29 cellular contexts compared by ENCODE assay signal in the genomic region with DNA sequence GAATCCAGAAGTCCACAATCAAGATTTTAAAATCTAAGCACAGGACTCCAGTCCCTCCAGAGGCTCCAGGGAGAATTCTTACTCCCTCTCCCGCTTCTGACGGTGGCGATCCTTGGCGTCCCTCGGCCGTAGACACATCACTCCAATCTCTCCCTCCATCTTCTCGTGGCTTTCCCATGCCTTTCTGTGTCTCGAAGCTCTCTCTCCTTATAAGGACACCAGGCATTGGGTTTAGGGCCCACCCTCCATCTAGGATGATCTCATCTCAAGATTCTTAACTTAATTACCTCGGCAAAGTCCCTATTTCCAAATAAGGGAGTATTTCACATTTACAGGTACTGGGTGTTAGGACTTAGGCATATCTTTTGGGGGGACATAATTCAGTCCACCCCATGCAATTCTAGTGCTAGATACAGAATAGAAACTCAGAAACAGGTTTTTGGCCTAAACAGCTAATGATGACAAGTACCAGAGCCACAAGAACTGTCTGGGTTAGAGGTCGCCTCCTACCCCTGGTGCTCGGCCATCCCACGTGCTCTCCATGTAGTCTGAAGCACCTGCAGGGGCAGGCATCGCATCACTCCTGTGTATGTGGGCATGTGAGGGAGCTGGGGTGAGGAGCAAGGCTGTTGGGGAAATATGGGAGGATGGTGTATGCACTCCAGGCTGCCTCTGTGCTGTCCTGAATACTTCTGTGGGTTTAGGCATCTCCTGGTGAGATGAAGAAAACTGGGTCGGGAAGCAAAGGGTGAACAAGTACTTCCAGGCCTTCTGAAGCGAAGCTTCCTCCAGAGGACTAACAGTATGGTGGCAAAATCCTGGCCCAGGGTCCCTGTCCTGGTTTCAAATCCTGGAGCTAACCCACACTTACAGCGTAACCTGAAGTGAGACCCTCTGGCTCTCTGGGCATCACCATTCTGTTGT.
DNase-seq lines count a peak whose midpoint lies in the region; ATAC-seq and TF ChIP-seq lines count a peak whose summit lies in the region.
"Had no signal": no experiment of that assay in that cellular context is flagged by ENCODE, and none has a peak within 500 bp of the region (broad histone marks: within the 10 kb centered on the region; RNA-seq: fewer than 3 reads in every experiment).

No MANE protein-coding gene starts in this region.

- H3K27me3 Mint-ChIP-seq in activated T-cell treated with anti-CD3 and anti-CD28 coated beads, Interleukin-2, amount 50 U/mL, for 24 hours, result no peaks in the 10 kb centered on the region

- peak overlapping the region; percentile 56 for H2BK5ac ChIP-seq in trophoblast cell (ENCODE audit: low read depth, low read length, poor library complexity)

- no peak overlapping the region for H2AFZ ChIP-seq in hepatocyte
- no peak overlapping the region for H2AFZ ChIP-seq in trophoblast cell (ENCODE audit: insufficient read depth, low read length, poor library complexity)
- H2AFZ ChIP-seq: parathyroid adenoma had no signal

- peak overlapping the region; percentile 21 for H2AK5ac ChIP-seq in trophoblast cell (ENCODE audit: low read length)

- H4K12ac ChIP-seq in trophoblast cell (ENCODE audit: low read depth, low read length), result no peak overlapping the region

- H3K27ac Mint-ChIP-seq in activated T-cell treated with anti-CD3 and anti-CD28 coated beads, Interleukin-2, amount 50 U/mL, for 24 hours, result no peak overlapping the region
- H3K27ac Mint-ChIP-seq: activated CD8-positive, alpha-beta T cell treated with anti-CD3 and anti-CD28 coated beads, Interleukin-2, amount 10 ng/mL, durations not matched to agents 7 days and 5 days; activated naive CD8-positive, alpha-beta T cell treated with anti-CD3 and anti-CD28 coated beads, Interleukin-2, amount 50 U/mL, for 24 hours; CD8-positive, alpha-beta T cell; stimulated activated naive B cell treated with anti-CD40 and anti-IgM and Interleukin-4, amounts not matched to agents 10 μg/mL and 1 μg/mL and 100 μg/mL, for 72 hours had no signal

- H3K4me2 ChIP-seq in hepatocyte (no peak overlapping the region), trophoblast cell (ENCODE audit: low read length) (no peak overlapping the region)
- H3K4me2 ChIP-seq: A549, KMS-11 had no signal

- H3K4me1 Mint-ChIP-seq in activated T-cell treated with anti-CD3 and anti-CD28 coated beads, Interleukin-2, amount 50 U/mL, for 24 hours (ENCODE audit: low read depth), result no peaks in the 10 kb centered on the region
- H3K4me1 Mint-ChIP-seq: stimulated activated naive B cell treated with anti-CD40 and anti-IgM and Interleukin-4, amounts not matched to agents 10 μg/mL and 1 μg/mL and 100 μg/mL, for 72 hours had no signal

- H4K8ac ChIP-seq in trophoblast cell (ENCODE audit: low read depth, low read length), result peak overlapping the region; percentile 3

- H3K4me3 Mint-ChIP-seq in activated T-cell treated with anti-CD3 and anti-CD28 coated beads, Interleukin-2, amount 50 U/mL, for 24 hours, result no peak overlapping the region
- H3K4me3 Mint-ChIP-seq: activated CD8-positive, alpha-beta T cell treated with anti-CD3 and anti-CD28 coated beads, Interleukin-2, amount 10 ng/mL, durations not matched to agents 7 days and 5 days; activated naive CD8-positive, alpha-beta T cell treated with anti-CD3 and anti-CD28 coated beads, Interleukin-2, amount 50 U/mL, for 24 hours; CD8-positive, alpha-beta T cell; nephron progenitor cell; stimulated activated naive B cell treated with anti-CD40 and anti-IgM and Interleukin-4, amounts not matched to agents 10 μg/mL and 1 μg/mL and 100 μg/mL, for 72 hours had no signal

- no peak for ATAC-seq in HG03025 (IDR thresholded peaks at IDR 0.05; ENCODE audit: low FRiP score, unreplicated experiment)
- no peak for ATAC-seq in GM21515 (IDR thresholded peaks at IDR 0.05; ENCODE audit: unreplicated experiment)
- ATAC-seq: A549; activated CD8-positive, alpha-beta T cell treated with anti-CD3 and anti-CD28 coated beads, Interleukin-2, amount 10 ng/mL, durations not matched to agents 7 days and 5 days; activated naive CD8-positive, alpha-beta T cell treated with anti-CD3 and anti-CD28 coated beads, Interleukin-2, amount 50 U/mL, for 24 hours; CD8-positive, alpha-beta T cell; stimulated activated naive B cell treated with anti-CD40 and anti-IgM and Interleukin-4, amounts not matched to agents 10 μg/mL and 1 μg/mL and 100 μg/mL, for 72 hours had no signal

- TF ChIP-seq CTCF in hepatocyte (IDR thresholded peaks at IDR 0.05; ENCODE audit: poor library complexity), result no peak

- H2BK12ac ChIP-seq in trophoblast cell (ENCODE audit: low read length), result peak overlapping the region; percentile 84

- peak overlapping the region; percentile 12 for H3K14ac ChIP-seq in trophoblast cell (ENCODE audit: low read length)

- peak; percentile 8 for DNase-seq in activated T-cell treated with anti-CD3 and anti-CD28 coated beads, Interleukin-2, amount 50 U/mL, for 24 hours
- DNase-seq in activated T-cell treated with anti-CD3 and anti-CD28 coated beads, Interleukin-2, amount 50 U/mL, for 48 hours, result no peak
- DNase-seq in hepatocyte (ENCODE audit: low spot score) (no peak), trophoblast cell (no peak), NCI-H1436 (lab: John Stamatoyannopoulos, UW) (no peak), epidermal melanocyte (ENCODE audit: insufficient read length, low spot score) (no peak)
- DNase-seq: activated CD8-positive, alpha-beta T cell treated with anti-CD3 and anti-CD28 coated beads, Interleukin-2, amount 10 ng/mL, durations not matched to agents 7 days and 5 days; activated gamma-delta T cell treated with Interleukin-2 at 50 U/mL for 16 hours; activated naive CD8-positive, alpha-beta T cell treated with anti-CD3 and anti-CD28 coated beads, Interleukin-2, amount 50 U/mL, for 24 hours; CD8-positive, alpha-beta T cell; DMS153; dorsolateral prefrontal cortex; GDM1; left ventricle myocardium inferior; MM.1S; NCI-H1417; NCI-H2081; NCI-H226; nephron progenitor cell; sigmoid colon; stimulated activated CD4-positive, alpha-beta T cell treated with anti-CD3 and anti-CD28 coated beads, Interleukin-4, amount 100 ng/mL, for 4 hours; stimulated activated naive B cell treated with anti-CD40 and anti-IgM and Interleukin-4, amounts not matched to agents 10 μg/mL and 1 μg/mL and 100 μg/mL, for 72 hours had no signal

- H3K23ac ChIP-seq in trophoblast cell (ENCODE audit: low read length), result no peak overlapping the region

- H3K36me3 ChIP-seq in hepatocyte (replicated peaks; ENCODE audit: insufficient read depth, low read depth), result no peaks in the 10 kb centered on the region
- H3K36me3 ChIP-seq in trophoblast cell (ENCODE audit: control insufficient read depth in 1 of 2, insufficient read depth in 2 of 2, low read length in 2 of 2), result no peaks in the 10 kb centered on the region
- H3K36me3 ChIP-seq: HAP-1, left ventricle myocardium inferior, sigmoid colon, SJSA1 had no signal

- H3K27ac ChIP-seq in hepatocyte (peak overlapping the region; percentile 82), trophoblast cell (ENCODE audit: low read depth, low read length) (no peak overlapping the region)
- H3K27ac ChIP-seq: A549, dorsolateral prefrontal cortex, KMS-11, parathyroid adenoma, SJSA1 had no signal

- peaks cover 35% of the 10 kb centered on the region for H3K79me1 ChIP-seq in trophoblast cell (ENCODE audit: low read length)

- H3K18ac ChIP-seq in trophoblast cell (ENCODE audit: low read length), result peak overlapping the region; percentile 10

- H3K79me2 ChIP-seq in hepatocyte (no peaks in the 10 kb centered on the region), trophoblast cell (ENCODE audit: control insufficient read depth, insufficient read depth, low read length, poor library complexity) (peaks cover 8% of the 10 kb centered on the region)
- H3K79me2 ChIP-seq: parathyroid adenoma had no signal

- no peaks in the 10 kb centered on the region for H3K9me3 Mint-ChIP-seq in activated T-cell treated with anti-CD3 and anti-CD28 coated beads, Interleukin-2, amount 50 U/mL, for 24 hours
- H3K9me3 Mint-ChIP-seq: activated naive CD8-positive, alpha-beta T cell treated with anti-CD3 and anti-CD28 coated beads, Interleukin-2, amount 50 U/mL, for 24 hours; CD8-positive, alpha-beta T cell; nephron progenitor cell; stimulated activated naive B cell treated with anti-CD40 and anti-IgM and Interleukin-4, amounts not matched to agents 10 μg/mL and 1 μg/mL and 100 μg/mL, for 72 hours had no signal

- no peaks in the 10 kb centered on the region for H3K9me2 ChIP-seq in hepatocyte (replicated peaks; ENCODE audit: insufficient read depth)

- H2BK120ac ChIP-seq in trophoblast cell (ENCODE audit: insufficient read depth, low read length, poor library complexity), result peak overlapping the region; percentile 23

- H3K9ac ChIP-seq in trophoblast cell (ENCODE audit: low read length), result no peak overlapping the region
- H3K9ac ChIP-seq: KMS-11, parathyroid adenoma had no signal

- H4K20me1 ChIP-seq in hepatocyte (ENCODE audit: insufficient read depth, poor library complexity, severe bottlenecking), result no peaks in the 10 kb centered on the region

- H3K9me3 ChIP-seq in hepatocyte (ENCODE audit: low read depth), result no peaks in the 10 kb centered on the region
- no peaks in the 10 kb centered on the region for H3K9me3 ChIP-seq in trophoblast cell (ENCODE audit: insufficient read depth, low read depth, low read length)
- H3K9me3 ChIP-seq: A549, HAP-1, left ventricle myocardium inferior, sigmoid colon, SJSA1 had no signal

- WGBS in hepatocyte (ENCODE audit: low lambda C conversion rate, missing lambda C conversion rate), result 88% methylated on average over 16 of the region's 16 CpGs
- no CpG with 5 or more reads among the region's 16 CpGs for WGBS in trophoblast cell (ENCODE audit: extremely low coverage, insufficient coverage, insufficient read length)

- H3K27me3 ChIP-seq in hepatocyte, result no peaks in the 10 kb centered on the region
- no peaks in the 10 kb centered on the region for H3K27me3 ChIP-seq in trophoblast cell (ENCODE audit: insufficient read depth, low read length)
- H3K27me3 ChIP-seq: dorsolateral prefrontal cortex, sigmoid colon, SJSA1 had no signal

- H3K36me3 Mint-ChIP-seq in activated T-cell treated with anti-CD3 and anti-CD28 coated beads, Interleukin-2, amount 50 U/mL, for 24 hours (ENCODE audit: low read depth), result no peaks in the 10 kb centered on the region
- H3K36me3 Mint-ChIP-seq: CD8-positive, alpha-beta T cell; stimulated activated naive B cell treated with anti-CD40 and anti-IgM and Interleukin-4, amounts not matched to agents 10 μg/mL and 1 μg/mL and 100 μg/mL, for 72 hours had no signal

- H4K91ac ChIP-seq in trophoblast cell (ENCODE audit: low read depth, low read length), result peak overlapping the region; percentile 74

- no peak overlapping the region for H3K4ac ChIP-seq in trophoblast cell (ENCODE audit: low read depth, low read length)

- H3K4me1 ChIP-seq in hepatocyte (ENCODE audit: insufficient read depth) (peaks cover 33% of the 10 kb centered on the region), trophoblast cell (ENCODE audit: control insufficient read depth in 1 of 2, insufficient read depth in 2 of 2, low read length in 2 of 2) (peaks cover 29 to 41% of the 10 kb centered on the region in 2 experiments)
- H3K4me1 ChIP-seq: HAP-1, parathyroid adenoma had no signal

- H3K4me3 ChIP-seq in hepatocyte (no peak overlapping the region), trophoblast cell (ENCODE audit: low read depth, low read length) (no peak overlapping the region)
- H3K4me3 ChIP-seq: A549, dorsolateral prefrontal cortex, HAP-1, left ventricle myocardium inferior, sigmoid colon, SJSA1 had no signal
